Comparison of ENCODE assay signal across 8 cellular contexts in genomic region chr12:8031872-8032241, GRCh38. TPM values are rescaled to one million over a fixed set of nuclear protein-coding genes. Genes with fewer than 3 reads are reported as not detected.
A peak's percentile ranks its signal among the peaks of the same experiment; 100 is the strongest.
DNase-seq lines count a peak whose midpoint lies in the region; ATAC-seq, FAIRE-seq and TF ChIP-seq lines count a peak whose summit lies in the region.

No MANE protein-coding gene starts in this region.

- no peaks in the 10 kb centered on the region for H3K27me3 Mint-ChIP-seq in activated CD4-positive, alpha-beta T cell treated with anti-CD3 and anti-CD28 coated beads, Interleukin-2, amount 10 ng/mL, durations not matched to agents 24 days and 14 days

- H3K4me3 Mint-ChIP-seq in activated CD4-positive, alpha-beta T cell treated with anti-CD3 and anti-CD28 coated beads, Interleukin-2, amount 10 ng/mL, durations not matched to agents 24 days and 14 days: peak overlapping the region; percentile 80

- peaks cover 47% of the 10 kb centered on the region for H3K4me1 Mint-ChIP-seq in activated CD4-positive, alpha-beta T cell treated with anti-CD3 and anti-CD28 coated beads, Interleukin-2, amount 10 ng/mL, durations not matched to agents 24 days and 14 days

- peaks cover 5% of the 10 kb centered on the region for H3K36me3 Mint-ChIP-seq in activated CD4-positive, alpha-beta T cell treated with anti-CD3 and anti-CD28 coated beads, Interleukin-2, amount 10 ng/mL, durations not matched to agents 24 days and 14 days (ENCODE audit: low read depth)
- H3K36me3 Mint-ChIP-seq in activated naive CD4-positive, alpha-beta T cell treated with anti-CD3 and anti-CD28 coated beads, Interleukin-2, amount 50 U/mL, for 72 hours: peaks cover 6 to 13% of the 10 kb centered on the region in 2 donors

- intact Hi-C loops in activated CD4-positive, alpha-beta T cell treated with anti-CD3 and anti-CD28 coated beads, Interleukin-2, amount 10 ng/mL, durations not matched to agents 24 days and 14 days (cut with micrococcal nuclease): loop anchor here (1.0 kb wide), 1 partner anchor 50 kb away; the partner anchor contains the start of gene NECAP1

- H3K4me1 ChIP-seq in keratinocyte (ENCODE audit: control insufficient read depth, extremely low read depth, insufficient read depth, low read length) (peaks cover 35% of the 10 kb centered on the region), thoracic aorta (ENCODE audit: control insufficient read depth in 1 of 2, low read depth in 2 of 2) (peaks cover 28 to 41% of the 10 kb centered on the region in 2 donors)

- peak overlapping the region; percentile 80 for H3K4me2 ChIP-seq in keratinocyte (ENCODE audit: control insufficient read depth, extremely low read depth, insufficient read depth, low read depth, low read length)

- peaks cover 33% of the 10 kb centered on the region for H3K79me2 ChIP-seq in keratinocyte (ENCODE audit: control insufficient read depth, insufficient read depth, low read length)

- H3K9me3 Mint-ChIP-seq in activated CD4-positive, alpha-beta T cell treated with anti-CD3 and anti-CD28 coated beads, Interleukin-2, amount 10 ng/mL, durations not matched to agents 24 days and 14 days: no peaks in the 10 kb centered on the region
- no peaks in the 10 kb centered on the region for H3K9me3 Mint-ChIP-seq in activated naive CD4-positive, alpha-beta T cell treated with anti-CD3 and anti-CD28 coated beads, Interleukin-2, amount 50 U/mL, for 72 hours

- H3K36me3 ChIP-seq in keratinocyte (ENCODE audit: control insufficient read depth in 2 of 2, extremely low read depth in 1 of 2, insufficient read depth in 2 of 2, low read length in 2 of 2) (peaks cover 0 to 3% of the 10 kb centered on the region in 2 experiments), thoracic aorta (no peaks in the 10 kb centered on the region)

- H3K9ac ChIP-seq in keratinocyte (ENCODE audit: control insufficient read depth, extremely low read depth, insufficient read depth, low read length): peak overlapping the region; percentile 97

- peak overlapping the region; percentile 80 to 91 (median 90) for H3K4me3 ChIP-seq in keratinocyte (ENCODE audit: control insufficient read depth in 2 of 3, extremely low read depth in 1 of 3, insufficient read depth in 2 of 3, low read depth in 1 of 3, low read length in 3 of 3)
- peak overlapping the region; percentile 85 for H3K4me3 ChIP-seq in thoracic aorta

- H3K9me3 ChIP-seq in keratinocyte (ENCODE audit: control insufficient read depth, low read depth, low read length) (no peaks in the 10 kb centered on the region), thoracic aorta (no peaks in the 10 kb centered on the region)

- H4K20me1 ChIP-seq in keratinocyte (ENCODE audit: control insufficient read depth, extremely low read depth, insufficient read depth, low read length): no peaks in the 10 kb centered on the region

- dilution Hi-C loops in keratinocyte (cut with MboI; ENCODE audit: extremely low pct_ligation_motif_present, low sequenced_read_pairs): no loop called here

- no peak for TF ChIP-seq CTCF in keratinocyte (optimal IDR thresholded peaks at IDR 0.05 in 1 of 3, IDR thresholded peaks at IDR 0.05 in 1 of 3, conservative IDR thresholded peaks at IDR 0.05 in 1 of 3; ENCODE audit: extremely low read depth in 1 of 3, insufficient read depth in 2 of 3, low read length in 3 of 3)
- TF ChIP-seq CTCF in thoracic aorta (IDR thresholded peaks at IDR 0.05): no peak

- DNase-seq in activated CD4-positive, alpha-beta T cell treated with anti-CD3 and anti-CD28 coated beads, Interleukin-2, amount 10 ng/mL, durations not matched to agents 24 days and 14 days: peak; percentile 68
- DNase-seq in activated CD4-positive, alpha-beta T cell treated with anti-CD3 and anti-CD28 coated beads for 4 hours: no peak
- DNase-seq in activated naive CD4-positive, alpha-beta T cell treated with anti-CD3 and anti-CD28 coated beads, Interleukin-2, amount 50 U/mL, for 72 hours (ENCODE audit: low spot score in 2 of 2): no peak
- DNase-seq in keratinocyte (ENCODE audit: low read depth, low spot score) (no peak), thoracic aorta (ENCODE audit: low spot score) (no peak), NCI-H345 (lab: John Stamatoyannopoulos, UW) (no peak), RCC 7860 (ENCODE audit: low spot score) (no peak)

- H3K27ac Mint-ChIP-seq in activated CD4-positive, alpha-beta T cell treated with anti-CD3 and anti-CD28 coated beads, Interleukin-2, amount 10 ng/mL, durations not matched to agents 24 days and 14 days: peak overlapping the region; percentile 85
- peak overlapping the region; percentile 18 to 88 for H3K27ac Mint-ChIP-seq in activated naive CD4-positive, alpha-beta T cell treated with anti-CD3 and anti-CD28 coated beads, Interleukin-2, amount 50 U/mL, for 72 hours

- H3K27ac ChIP-seq in keratinocyte (ENCODE audit: control insufficient read depth, insufficient read depth, low read length) (peak overlapping the region; percentile 87), thoracic aorta (peak overlapping the region; percentile 97 to 99)

- peaks cover 6% of the 10 kb centered on the region for H3K9me1 ChIP-seq in keratinocyte (ENCODE audit: control insufficient read depth, extremely low read depth, insufficient read depth, low read length)

- no peak for ATAC-seq in activated naive CD4-positive, alpha-beta T cell treated with anti-CD3 and anti-CD28 coated beads, Interleukin-2, amount 50 U/mL, for 72 hours
- ATAC-seq in thoracic aorta (ENCODE audit: insufficient number of reproducible peaks, low FRiP score, low read depth) (no peak), GM18520 (IDR thresholded peaks at IDR 0.05; ENCODE audit: unreplicated experiment) (no peak)

- H2AFZ ChIP-seq in keratinocyte (ENCODE audit: control insufficient read depth, low read length): peak overlapping the region; percentile 93

- FAIRE-seq in keratinocyte (lab: Jason Lieb, UNC): no peak
- no peak for FAIRE-seq in RCC 7860 (lab: Jason Lieb, UNC)

- H3K27me3 ChIP-seq in keratinocyte (ENCODE audit: control insufficient read depth, extremely low read depth, insufficient read depth, low read length) (no peaks in the 10 kb centered on the region), thoracic aorta (replicated peaks; ENCODE audit: insufficient read depth) (no peaks in the 10 kb centered on the region)

RNA-seq across cellular contexts. Expression of gene FOXJ2, which starts 0.7 kb away (rescaled TPM):
- total RNA-seq in activated CD4-positive, alpha-beta T cell treated with anti-CD3 and anti-CD28 coated beads, Interleukin-2, amount 10 ng/mL, durations not matched to agents 24 days and 14 days: 18.5 and 18.6 TPM in 2 replicates
- total RNA-seq in activated naive CD4-positive, alpha-beta T cell treated with anti-CD3 and anti-CD28 coated beads, Interleukin-2, amount 50 U/mL, for 72 hours: 10 to 100 TPM; 14.3 to 16.9 TPM
- 3.1 to 5.2 TPM (median 4.2 TPM) in 3 replicates for polyA plus RNA-seq in keratinocyte
- 3.9 TPM for polyA plus RNA-seq in keratinocyte (2011; ENCODE audit: low read depth)
- 4.3 and 4.9 TPM in 2 replicates for polyA plus RNA-seq in keratinocyte (2011; cell fraction: cytosol; rRNA removed)
- polyA plus RNA-seq in keratinocyte (2011; cell fraction: nucleus; rRNA removed): 11.0 TPM in 2 replicates
- 7.3 and 10.1 TPM in 2 replicates for polyA plus RNA-seq in keratinocyte (2012; ENCODE audit: low replicate concordance)
- 5.1 to 49.7 TPM (median 5.7 TPM) in 3 replicates for polyA minus RNA-seq in keratinocyte
- polyA minus RNA-seq in keratinocyte (2011; cell fraction: cytosol; rRNA and poly(A)+ RNA removed): 4.6 TPM
- polyA minus RNA-seq in keratinocyte (2011; cell fraction: nucleus; rRNA and poly(A)+ RNA removed): 6.4 and 8.3 TPM in 2 replicates
- 10 to 100 TPM; 25.7 to 29.6 TPM for total RNA-seq in thoracic aorta

RNA-seq across cellular contexts. Expression of gene C3AR1, which starts 34.3 kb away (rescaled TPM):
- 0.56 and 0.73 TPM in 2 replicates for total RNA-seq in activated CD4-positive, alpha-beta T cell treated with anti-CD3 and anti-CD28 coated beads, Interleukin-2, amount 10 ng/mL, durations not matched to agents 24 days and 14 days
- 1 to 10 TPM in 1 of 2 donors, under 1 TPM in 1; 0.54 to 3.1 TPM for total RNA-seq in activated naive CD4-positive, alpha-beta T cell treated with anti-CD3 and anti-CD28 coated beads, Interleukin-2, amount 50 U/mL, for 72 hours
- 0.57 to 0.99 TPM (median 0.60 TPM) in 3 replicates for polyA plus RNA-seq in keratinocyte
- polyA plus RNA-seq in keratinocyte (2011; ENCODE audit: low read depth): not detected
- 0.06 and 0.15 TPM in 2 replicates for polyA plus RNA-seq in keratinocyte (2011; cell fraction: cytosol; rRNA removed)
- 0.82 and 1.2 TPM in 2 replicates for polyA plus RNA-seq in keratinocyte (2011; cell fraction: nucleus; rRNA removed)
- polyA plus RNA-seq in keratinocyte (2012; ENCODE audit: low replicate concordance): 0.31 and 0.40 TPM in 2 replicates
- polyA minus RNA-seq in keratinocyte: 0.13 to 0.19 TPM in 2 of 3 replicates, not detected in the other
- not detected for polyA minus RNA-seq in keratinocyte (2011; cell fraction: cytosol; rRNA and poly(A)+ RNA removed)
- 0.21 and 0.39 TPM in 2 replicates for polyA minus RNA-seq in keratinocyte (2011; cell fraction: nucleus; rRNA and poly(A)+ RNA removed)
- 10 to 100 TPM; 21.2 to 25.5 TPM for total RNA-seq in thoracic aorta

RNA-seq across cellular contexts. Expression of gene NECAP1, which starts 50.2 kb away (rescaled TPM):
- 34.8 and 36.2 TPM in 2 replicates for total RNA-seq in activated CD4-positive, alpha-beta T cell treated with anti-CD3 and anti-CD28 coated beads, Interleukin-2, amount 10 ng/mL, durations not matched to agents 24 days and 14 days
- 10 to 100 TPM; 23.2 to 43.8 TPM for total RNA-seq in activated naive CD4-positive, alpha-beta T cell treated with anti-CD3 and anti-CD28 coated beads, Interleukin-2, amount 50 U/mL, for 72 hours
- polyA plus RNA-seq in keratinocyte: 19.8 to 26.2 TPM (median 23.7 TPM) in 3 replicates
- polyA plus RNA-seq in keratinocyte (2011; ENCODE audit: low read depth): 5.8 TPM
- 19.3 and 22.6 TPM in 2 replicates for polyA plus RNA-seq in keratinocyte (2011; cell fraction: cytosol; rRNA removed)
- 33.5 and 35.0 TPM in 2 replicates for polyA plus RNA-seq in keratinocyte (2011; cell fraction: nucleus; rRNA removed)
- 14.5 and 15.3 TPM in 2 replicates for polyA plus RNA-seq in keratinocyte (2012; ENCODE audit: low replicate concordance)
- polyA minus RNA-seq in keratinocyte: 22.5 to 41.7 TPM (median 29.5 TPM) in 3 replicates
- polyA minus RNA-seq in keratinocyte (2011; cell fraction: cytosol; rRNA and poly(A)+ RNA removed): 29.5 TPM
- polyA minus RNA-seq in keratinocyte (2011; cell fraction: nucleus; rRNA and poly(A)+ RNA removed): 16.5 and 17.1 TPM in 2 replicates
- 10 to 100 TPM; 21.7 to 50.2 TPM for total RNA-seq in thoracic aorta

Comparison
In these comparisons a context has a peak if more than half of its experiments do, and no peak if none do; other contexts are left out.
1. RNA of gene C3AR1, which starts 34.3 kb away (total RNA-seq): 21.2 to 25.5 TPM in thoracic aorta; 0.54 to 3.1 TPM in activated naive CD4-positive, alpha-beta T cell treated with anti-CD3 and anti-CD28 coated beads, Interleukin-2, amount 50 U/mL, for 72 hours and 0.56 to 0.73 TPM in activated CD4-positive, alpha-beta T cell treated with anti-CD3 and anti-CD28 coated beads, Interleukin-2, amount 10 ng/mL, durations not matched to agents 24 days and 14 days; every median in the first group is over 4 times any median in the second.